In genomic region chr3:186540444-186541226, GRCh38 we compare ENCODE assay signal across 7 cellular contexts. TPM values are rescaled to one million over a fixed set of nuclear protein-coding genes. Genes with fewer than 3 reads are reported as not detected.
DNase-seq lines count a peak whose midpoint lies in the region; ATAC-seq, FAIRE-seq and TF ChIP-seq lines count a peak whose summit lies in the region.

No MANE protein-coding gene starts in this region.

- H3K27ac ChIP-seq in WERI-Rb-1 (no peak overlapping the region), breast epithelium (no peak overlapping the region)

- H3K4me3 ChIP-seq in WERI-Rb-1 (ENCODE audit: low read depth, low read length) (no peak overlapping the region), breast epithelium (no peak overlapping the region)

- TF ChIP-seq POLR2A in breast epithelium (IDR thresholded peaks at IDR 0.05) = no peak

- peaks cover 0 to 4% of the 10 kb centered on the region in 2 donors for H3K4me1 ChIP-seq in breast epithelium

- intact Hi-C loops in breast epithelium (cut with DNase I; ENCODE audit: low total_unique reads) = no loop called here

- ATAC-seq in GM18498 (IDR thresholded peaks at IDR 0.05; ENCODE audit: unreplicated experiment) (peak; percentile 64), HG03097 (IDR thresholded peaks at IDR 0.05; ENCODE audit: low FRiP score, unreplicated experiment) (peak; percentile 47)

- peak; percentile 97 for FAIRE-seq in islet of Langerhans (lab: Jason Lieb, UNC)

- peak; percentile 97 for DNase-seq in NCI-H2196 (lab: John Stamatoyannopoulos, UW; ENCODE audit: unreplicated experiment)
- DNase-seq in WERI-Rb-1 = peak; percentile 68
- peak; percentile 67 to 71 for DNase-seq in breast epithelium (ENCODE audit: low spot score in 2 of 2)
- DNase-seq in stimulated activated CD4-positive, alpha-beta T cell treated with anti-CD3 and anti-CD28 coated beads, Interleukin-1b, Interleukin-23, amount 100 ng/mL, for 1 hour (ENCODE audit: low read depth in 2 of 2) = peak; percentile 63 to 65

- peak; percentile 41; the same call in 1 of the 2 replicates for TF ChIP-seq CTCF in WERI-Rb-1 (IDR thresholded peaks at IDR 0.05; ENCODE audit: low read depth, low read length)
- peak; percentile 48 to 83 (median 79) for TF ChIP-seq CTCF in breast epithelium (IDR thresholded peaks at IDR 0.05)

- no peaks in the 10 kb centered on the region for H3K9me3 ChIP-seq in WERI-Rb-1 (ENCODE audit: severe bottlenecking)
- no peaks in the 10 kb centered on the region for H3K9me3 ChIP-seq in breast epithelium

- H3K36me3 ChIP-seq in WERI-Rb-1 = no peaks in the 10 kb centered on the region
- no peaks in the 10 kb centered on the region for H3K36me3 ChIP-seq in breast epithelium

- H3K27me3 ChIP-seq in WERI-Rb-1 (ENCODE audit: insufficient read depth, low read depth, severe bottlenecking) (no peaks in the 10 kb centered on the region), breast epithelium (no peaks in the 10 kb centered on the region)

RNA-seq across cellular contexts. Expression of gene CRYGS, which starts 3.5 kb away (rescaled TPM):
- 1 to 10 TPM; 3.8 to 5.9 (median 4.2) TPM for total RNA-seq in breast epithelium

RNA-seq across cellular contexts. Expression of gene TBCCD1, which starts 26.5 kb away (rescaled TPM):
- 10 to 100 TPM; 15.0 to 19.6 (median 17.4) TPM for total RNA-seq in breast epithelium

RNA-seq across cellular contexts. Expression of gene DNAJB11, which starts 29.9 kb away (rescaled TPM):
- total RNA-seq in breast epithelium = 10 to 100 TPM; 40.0 to 41.6 (median 41.6) TPM
